8 cellular contexts compared by ENCODE assay signal in the genomic region with DNA sequence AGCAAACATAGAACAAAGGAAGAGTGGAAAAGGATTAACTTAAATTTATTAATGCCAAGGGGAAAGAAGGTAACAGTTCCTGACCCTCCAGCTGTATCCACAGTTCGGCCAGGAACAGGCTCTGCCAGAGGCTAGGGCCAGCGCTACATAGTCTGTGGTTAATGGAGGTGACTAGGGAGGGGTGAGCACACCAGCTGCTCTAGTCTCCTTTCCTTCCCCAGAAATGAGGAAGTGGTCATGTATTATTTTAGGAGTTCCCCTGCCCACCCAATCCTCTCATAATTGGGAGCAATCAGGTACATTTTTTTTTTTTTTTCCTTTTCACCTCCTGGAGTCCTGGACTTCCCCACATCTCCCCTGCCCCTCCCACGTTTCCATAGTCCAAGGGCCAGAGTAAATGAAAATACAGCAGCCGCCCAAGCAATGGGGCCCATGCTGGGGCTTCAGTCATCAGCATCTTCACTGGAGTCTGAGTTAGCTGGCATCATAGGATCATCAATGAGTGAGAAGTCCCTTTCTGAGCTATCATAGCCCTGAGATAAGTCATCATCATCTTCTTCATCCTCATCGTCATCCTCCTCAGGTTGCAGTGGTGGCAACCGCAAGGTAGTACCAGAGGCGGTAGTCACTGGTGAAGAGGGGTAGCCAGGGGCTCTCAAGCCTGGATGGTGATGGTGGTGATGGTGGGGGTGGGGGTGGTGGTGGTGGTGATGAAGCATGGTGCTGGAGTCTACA. TPM values are rescaled to one million over a fixed set of nuclear protein-coding genes. Genes with fewer than 3 reads are reported as not detected.
DNase-seq lines count a peak whose midpoint lies in the region; ATAC-seq and TF ChIP-seq lines count a peak whose summit lies in the region.

No MANE protein-coding gene starts in this region.

- H3K4me2 ChIP-seq in DND-41 (ENCODE audit: insufficient read depth, low read length) = peak overlapping the region; percentile 86

- peaks cover 66% of the 10 kb centered on the region for H3K36me3 ChIP-seq in DND-41 (ENCODE audit: insufficient read depth, low read length)
- peaks cover 69% of the 10 kb centered on the region for H3K36me3 ChIP-seq in WERI-Rb-1
- H3K36me3 ChIP-seq in mucosa of stomach (ENCODE audit: control insufficient read depth, insufficient read depth, low read length) = no peaks in the 10 kb centered on the region

- H2AFZ ChIP-seq in DND-41 (ENCODE audit: low read depth, low read length) = peak overlapping the region; percentile 96; the same call in 1 of the 2 replicates

- peaks cover 48% of the 10 kb centered on the region for H3K4me1 ChIP-seq in DND-41 (ENCODE audit: insufficient read depth, low read length)
- H3K4me1 ChIP-seq in mucosa of stomach (ENCODE audit: control insufficient read depth, insufficient read depth, low read length) = peaks cover 5% of the 10 kb centered on the region

- H3K27me3 ChIP-seq in DND-41 (ENCODE audit: insufficient read depth, low read length, poor library complexity) (no peaks in the 10 kb centered on the region), WERI-Rb-1 (ENCODE audit: insufficient read depth, low read depth, severe bottlenecking) (no peaks in the 10 kb centered on the region), mucosa of stomach (ENCODE audit: control insufficient read depth, insufficient read depth, low read length) (no peaks in the 10 kb centered on the region)

- H3K79me2 ChIP-seq in DND-41 (ENCODE audit: insufficient read depth, low read length) = peaks cover 40% of the 10 kb centered on the region

- H3K4me3 ChIP-seq in DND-41 (ENCODE audit: low read depth in 1 of 2, low read length in 2 of 2) (peak overlapping the region; percentile 71 to 88; a peak in 3 of 4 replicates), WERI-Rb-1 (ENCODE audit: low read depth, low read length) (no peak overlapping the region), mucosa of stomach (ENCODE audit: low read length) (no peak overlapping the region)

- H3K9me3 ChIP-seq in DND-41 (ENCODE audit: insufficient read depth, low read length, severe bottlenecking) (no peaks in the 10 kb centered on the region), WERI-Rb-1 (ENCODE audit: severe bottlenecking) (no peaks in the 10 kb centered on the region), mucosa of stomach (ENCODE audit: control insufficient read depth, low read length) (no peaks in the 10 kb centered on the region)

- DNase-seq in DND-41 (peak; percentile 17), WERI-Rb-1 (no peak), left lobe of liver (ENCODE audit: low spot score) (no peak), HuH-7.5 (ENCODE audit: low spot score) (no peak), NCI-H187 treated with DMSO at 0.1 percent for 48 hours (lab: John Stamatoyannopoulos, UW) (no peak)

- peak overlapping the region; percentile 99 for H3K27ac ChIP-seq in DND-41 (ENCODE audit: low read length)
- H3K27ac ChIP-seq in WERI-Rb-1 = peak overlapping the region; percentile 95; the same call in 1 of the 2 replicates

- peaks cover 15% of the 10 kb centered on the region; the same call in 1 of the 2 replicates for H4K20me1 ChIP-seq in DND-41 (ENCODE audit: insufficient read depth, low read length)

- H3K9ac ChIP-seq in DND-41 (ENCODE audit: low read depth, low read length) = peak overlapping the region; percentile 83
- H3K9ac ChIP-seq in mucosa of stomach (ENCODE audit: low read length) = peak overlapping the region; percentile 95

- TF ChIP-seq CTCF in DND-41 (IDR thresholded peaks at IDR 0.05; ENCODE audit: borderline replicate concordance, extremely low read depth, low read length, poor library complexity, severe bottlenecking) (no peak), WERI-Rb-1 (IDR thresholded peaks at IDR 0.05; ENCODE audit: low read depth, low read length) (no peak)

- ATAC-seq in DND-41 (ENCODE audit: insufficient read depth, low read depth) (no peak), HG03066 (IDR thresholded peaks at IDR 0.05; ENCODE audit: low read depth, unreplicated experiment) (peak; percentile 40), left lobe of liver (no peak), HG02885 (IDR thresholded peaks at IDR 0.05; ENCODE audit: poor library complexity, unreplicated experiment) (no peak)

RNA-seq across cellular contexts. Expression of a gene that starts 1.5 kb away (rescaled TPM):
- 14.9 TPM for total RNA-seq in left lobe of liver

Comparison
In these comparisons a context has a peak if more than half of its experiments do, and no peak if none do; other contexts are left out.
1. H3K4me3 ChIP-seq: peak in DND-41 (2 of 2); none in WERI-Rb-1 (single experiment) and mucosa of stomach (single experiment).